20 cellular contexts compared by ENCODE assay signal in the genomic region with DNA sequence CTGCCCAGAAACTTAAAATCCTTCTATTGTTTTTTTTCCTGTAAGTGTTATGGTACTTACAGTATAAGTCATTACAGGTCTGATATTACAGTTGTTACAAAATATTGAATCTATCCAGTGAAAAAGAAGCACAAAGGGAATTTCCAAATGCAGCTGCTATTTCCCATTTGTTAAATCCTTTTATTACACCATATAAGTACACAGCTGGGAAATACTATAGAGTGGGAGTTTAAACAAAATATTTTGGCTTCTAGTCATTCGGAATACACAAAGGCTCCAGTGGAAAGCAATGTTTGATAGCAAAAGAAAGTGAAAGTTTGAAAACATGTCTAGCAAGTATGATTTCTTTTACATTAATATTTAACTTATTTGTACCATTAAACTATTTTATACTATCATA. TPM values are rescaled to one million over a fixed set of nuclear protein-coding genes. Genes with fewer than 3 reads are reported as not detected.
"Had no signal": no experiment of that assay in that cellular context is flagged by ENCODE, and none has a peak within 500 bp of the region (broad histone marks: within the 10 kb centered on the region; RNA-seq: fewer than 3 reads in every experiment).

No MANE protein-coding gene starts in this region.

- H3K4me3 ChIP-seq: coronary artery, right atrium auricular region had no signal

- H3K27ac Mint-ChIP-seq: activated CD4-positive, alpha-beta T cell treated with anti-CD3 and anti-CD28 coated beads, Interleukin-2, amount 10 ng/mL, durations not matched to agents 7 days and 5 days; activated naive CD4-positive, alpha-beta T cell treated with anti-CD3 and anti-CD28 coated beads, Interleukin-2, amount 50 U/mL, for 72 hours; activated T-cell treated with anti-CD3 and anti-CD28 coated beads, Interleukin-2, amount 50 U/mL, for 72 hours; naive thymus-derived CD4-positive, alpha-beta T cell; stimulated activated naive CD8-positive, alpha-beta T cell treated with anti-CD3 and anti-CD28 coated beads, Interleukin-15, Interleukin-2, amounts not matched to agents 100 ng/mL and 50 ng/mL, for 24 hours; type B pancreatic cell had no signal

- H3K36me3 Mint-ChIP-seq: activated naive CD4-positive, alpha-beta T cell treated with anti-CD3 and anti-CD28 coated beads, Interleukin-2, amount 50 U/mL, for 72 hours; naive thymus-derived CD4-positive, alpha-beta T cell; type B pancreatic cell had no signal

- ATAC-seq: activated naive CD4-positive, alpha-beta T cell treated with anti-CD3 and anti-CD28 coated beads, Interleukin-2, amount 50 U/mL, for 72 hours; activated T-cell treated with anti-CD3 and anti-CD28 coated beads, Interleukin-2, amount 50 U/mL, for 72 hours; left lobe of liver; naive thymus-derived CD4-positive, alpha-beta T cell had no signal

- H3K9me3 Mint-ChIP-seq: activated CD4-positive, alpha-beta T cell treated with anti-CD3 and anti-CD28 coated beads, Interleukin-2, amount 10 ng/mL, durations not matched to agents 7 days and 5 days; brain; type B pancreatic cell had no signal

- H3K4me1 ChIP-seq: right atrium auricular region had no signal

- H3K27me3 Mint-ChIP-seq: activated CD4-positive, alpha-beta T cell treated with anti-CD3 and anti-CD28 coated beads, Interleukin-2, amount 10 ng/mL, durations not matched to agents 7 days and 5 days; brain; central memory CD8-positive, alpha-beta T cell; naive thymus-derived CD4-positive, alpha-beta T cell; stimulated activated naive CD8-positive, alpha-beta T cell treated with anti-CD3 and anti-CD28 coated beads, Interleukin-15, Interleukin-2, amounts not matched to agents 100 ng/mL and 50 ng/mL, for 24 hours; type B pancreatic cell had no signal

- H3K27ac ChIP-seq: coronary artery, neutrophil, right atrium auricular region had no signal

- H3K36me3 ChIP-seq: neutrophil had no signal

- H3K9me3 ChIP-seq: neutrophil, right atrium auricular region had no signal

- H3K4me3 Mint-ChIP-seq: activated CD4-positive, alpha-beta T cell treated with anti-CD3 and anti-CD28 coated beads, Interleukin-2, amount 10 ng/mL, durations not matched to agents 7 days and 5 days; activated T-cell treated with anti-CD3 and anti-CD28 coated beads, Interleukin-2, amount 50 U/mL, for 72 hours; central memory CD8-positive, alpha-beta T cell; naive thymus-derived CD4-positive, alpha-beta T cell; stimulated activated naive CD8-positive, alpha-beta T cell treated with anti-CD3 and anti-CD28 coated beads, Interleukin-15, Interleukin-2, amounts not matched to agents 100 ng/mL and 50 ng/mL, for 24 hours; type B pancreatic cell had no signal

- H3K27me3 ChIP-seq: neutrophil, right atrium auricular region had no signal

- DNase-seq: activated CD4-positive, alpha-beta T cell treated with anti-CD3 and anti-CD28 coated beads, Interleukin-2, amount 10 ng/mL, durations not matched to agents 7 days and 5 days; activated CD4-positive, CD25-positive, alpha-beta regulatory T cell; activated CD8-positive, alpha-beta memory T cell treated with anti-CD3 and anti-CD28 coated beads, Interleukin-2, amount 50 U/mL, for 48 hours; activated gamma-delta T cell; activated T-cell treated with anti-CD3 and anti-CD28 coated beads, Interleukin-2, amount 50 U/mL, for 72 hours; effector CD4-positive, alpha-beta T cell; islet precursor cell; naive thymus-derived CD4-positive, alpha-beta T cell; stimulated activated CD4-positive, alpha-beta T cell treated with anti-CD3 and anti-CD28 coated beads, Interleukin-4, amount 100 ng/mL, for 4 hours; stimulated activated CD8-positive, alpha-beta memory T cell treated with anti-CD3 and anti-CD28 coated beads, Interleukin-4, amount 100 ng/mL, for 48 hours; T-helper 2 cell had no signal

- H3K4me1 Mint-ChIP-seq: central memory CD8-positive, alpha-beta T cell; naive thymus-derived CD4-positive, alpha-beta T cell had no signal

RNA-seq across cellular contexts. Expression of a gene that starts 17.9 kb away (rescaled TPM):
- total RNA-seq: activated CD4-positive, alpha-beta T cell treated with anti-CD3 and anti-CD28 coated beads, Interleukin-2, amount 10 ng/mL, durations not matched to agents 7 days and 5 days; activated naive CD4-positive, alpha-beta T cell treated with anti-CD3 and anti-CD28 coated beads, Interleukin-2, amount 50 U/mL, for 72 hours had no signal
- polyA plus RNA-seq: naive thymus-derived CD4-positive, alpha-beta T cell had no signal
